ENCODE assay signal across 8 cellular contexts in the genomic region with DNA sequence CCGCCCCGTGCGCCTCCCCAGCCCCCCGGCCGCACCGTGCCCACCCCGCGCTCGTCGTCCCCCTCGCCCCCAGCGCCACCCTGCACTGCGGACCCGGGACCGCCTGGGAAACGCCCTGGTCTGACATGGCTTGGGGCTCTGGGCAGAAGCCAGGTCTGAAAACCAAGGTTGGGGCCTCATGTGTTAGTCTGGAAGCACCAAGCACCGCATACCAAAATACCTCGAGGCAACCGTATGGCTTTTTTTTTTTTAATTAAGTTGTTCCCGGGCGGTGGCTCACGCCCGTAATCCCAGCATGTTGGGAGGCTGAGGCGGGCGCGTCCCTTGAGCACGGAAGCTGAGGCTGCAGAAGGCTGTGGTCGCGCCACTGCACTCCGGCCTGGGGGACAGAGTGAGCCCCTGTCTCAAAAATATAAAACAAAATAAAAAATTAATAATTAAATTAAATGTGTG.
A peak's percentile ranks its signal among the peaks of the same experiment; 100 is the strongest.
DNase-seq lines count a peak whose midpoint lies in the region; ATAC-seq, FAIRE-seq and TF ChIP-seq lines count a peak whose summit lies in the region.

No MANE protein-coding gene starts in this region.

- no peaks in the 10 kb centered on the region for H4K20me1 ChIP-seq in SU-DHL-6 (ENCODE audit: low read depth, low read length)

- H3K27me3 Mint-ChIP-seq in neural crest cell (ENCODE audit: low read depth): no peaks in the 10 kb centered on the region

- H3K9ac ChIP-seq in SU-DHL-6 (ENCODE audit: low read length): peak overlapping the region; percentile 79

- H3K9me2 ChIP-seq in SU-DHL-6 (replicated peaks; ENCODE audit: insufficient read depth, low read length): no peaks in the 10 kb centered on the region

- H3K36me3 Mint-ChIP-seq in neural crest cell (ENCODE audit: low read depth): peaks cover 4% of the 10 kb centered on the region

- peak overlapping the region; percentile 71 for H3K4me3 ChIP-seq in SU-DHL-6 (ENCODE audit: insufficient read depth, low read length, poor library complexity, severe bottlenecking)
- H3K4me3 ChIP-seq in esophagus squamous epithelium: peak overlapping the region; percentile 48 to 85 (median 64)

- H3K36me3 ChIP-seq in SU-DHL-6 (ENCODE audit: low read length): no peaks in the 10 kb centered on the region
- no peaks in the 10 kb centered on the region for H3K36me3 ChIP-seq in esophagus squamous epithelium

- H3K79me2 ChIP-seq in SU-DHL-6 (ENCODE audit: insufficient read depth, low read length): no peaks in the 10 kb centered on the region; the same call in 1 of the 2 replicates

- no peak for TF ChIP-seq POLR2A in esophagus squamous epithelium (IDR thresholded peaks at IDR 0.05)

- H3K27ac ChIP-seq in SU-DHL-6 (ENCODE audit: low read depth, low read length) (peak overlapping the region; percentile 98), esophagus squamous epithelium (peak overlapping the region; percentile 97 to 100 (median 99))

- DNase-seq in AML-193 (lab: John Stamatoyannopoulos, UW) (peak; percentile 44 to 48), esophagus squamous epithelium (lab: John Stamatoyannopoulos, UW) (no peak), neural crest cell (ENCODE audit: low read depth, low spot score) (no peak), NCI-H1436 (lab: John Stamatoyannopoulos, UW) (no peak), GM19239 (ENCODE audit: insufficient read length, low spot score) (no peak)

- no peak for TF ChIP-seq CTCF in SU-DHL-6 (IDR thresholded peaks at IDR 0.05; ENCODE audit: insufficient read depth, low read length, poor library complexity, severe bottlenecking)
- no peak for TF ChIP-seq CTCF in esophagus squamous epithelium (IDR thresholded peaks at IDR 0.05)
- no peak for TF ChIP-seq CTCF in neural crest cell (conservative IDR thresholded peaks at IDR 0.05)

- intact Hi-C loops in esophagus squamous epithelium (cut with DNase I): loop anchor here (5.0 kb wide), 1 partner anchor 109 kb away; no protein-coding TSS in a partner anchor

- no peak for FAIRE-seq in GM19239 (lab: Jason Lieb, UNC)

- H3K4me2 ChIP-seq in SU-DHL-6 (ENCODE audit: low read depth, low read length, poor library complexity, severe bottlenecking): peak overlapping the region; percentile 64

- peak overlapping the region; percentile 75 for H2AFZ ChIP-seq in SU-DHL-6 (ENCODE audit: low read depth, low read length, severe bottlenecking)

- ATAC-seq in GM18870 (IDR thresholded peaks at IDR 0.05; ENCODE audit: unreplicated experiment): peak; percentile 9
- ATAC-seq in HG03175 (IDR thresholded peaks at IDR 0.05; ENCODE audit: unreplicated experiment): peak; percentile 18

- peaks cover 57% of the 10 kb centered on the region for H3K4me1 Mint-ChIP-seq in neural crest cell

- no peaks in the 10 kb centered on the region for H3K9me3 Mint-ChIP-seq in neural crest cell

- H3F3A ChIP-seq in SU-DHL-6 (ENCODE audit: insufficient read depth): peaks cover 39% of the 10 kb centered on the region

- peak overlapping the region; percentile 89 for H3K4me3 Mint-ChIP-seq in neural crest cell

- H3K27ac Mint-ChIP-seq in neural crest cell (ENCODE audit: unreplicated experiment): peak overlapping the region; percentile 70

- 0% methylated on average over 12 to 25 of the region's 30 CpGs for whole genome bisulfite sequencing in esophagus squamous epithelium, 2 donors

- no peaks in the 10 kb centered on the region for H3K27me3 ChIP-seq in SU-DHL-6 (ENCODE audit: low read length)
- H3K27me3 ChIP-seq in esophagus squamous epithelium: no peaks in the 10 kb centered on the region

- H3K9me3 ChIP-seq in SU-DHL-6 (ENCODE audit: insufficient read depth, low read length) (no peaks in the 10 kb centered on the region), esophagus squamous epithelium (no peaks in the 10 kb centered on the region)

- peaks cover 18 to 84% (median 25%) of the 10 kb centered on the region in 3 donors for H3K4me1 ChIP-seq in esophagus squamous epithelium

Comparison
In these comparisons a context has a peak if more than half of its experiments do, and no peak if none do; other contexts are left out.
1. DNase-seq: peak in AML-193 (2 of 2); none in esophagus squamous epithelium (single experiment), neural crest cell (single experiment), NCI-H1436 (single experiment) and GM19239 (single experiment).